In the genomic region with DNA sequence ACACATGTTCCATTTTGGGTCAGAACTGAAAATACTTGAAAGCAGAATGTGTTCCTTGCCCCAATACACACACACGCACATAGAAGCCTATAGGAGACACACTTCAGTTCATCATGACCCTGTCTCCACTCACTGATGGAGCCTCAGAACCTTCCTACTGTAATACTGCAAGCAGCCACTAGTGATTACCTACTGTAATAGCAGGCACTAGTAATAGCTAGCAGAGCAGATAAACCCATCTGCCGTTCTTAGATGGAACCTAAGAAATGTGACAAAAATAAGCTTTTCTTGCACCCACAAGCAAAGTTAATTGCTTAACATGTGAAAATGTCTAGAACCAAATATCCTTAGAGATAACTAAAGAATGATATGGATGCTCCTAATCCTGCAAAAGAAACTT, we compare ENCODE assay signal across 12 cellular contexts.
DNase-seq lines count a peak whose midpoint lies in the region; ATAC-seq and TF ChIP-seq lines count a peak whose summit lies in the region.
"Had no signal": no experiment of that assay in that cellular context is flagged by ENCODE, and none has a peak within 500 bp of the region (broad histone marks: within the 10 kb centered on the region; RNA-seq: fewer than 3 reads in every experiment).

No MANE protein-coding gene starts in this region.

- no peaks in the 10 kb centered on the region for H3K36me3 Mint-ChIP-seq in T-helper 2 cell treated with Interferon-gamma antibody and Interleukin-4, amounts not matched to agents 5 μg/mL and 100 μg/mL, for 36 hours (ENCODE audit: low read depth)
- no peaks in the 10 kb centered on the region for H3K36me3 Mint-ChIP-seq in effector memory CD8-positive, alpha-beta T cell (ENCODE audit: insufficient read depth)

- peak; percentile 23; the same call in 1 of the 2 replicates for TF ChIP-seq CTCF in C4-2B (conservative IDR thresholded peaks at IDR 0.05)

- ATAC-seq in GM19397 (IDR thresholded peaks at IDR 0.05; ENCODE audit: unreplicated experiment) (peak; percentile 65), HG03039 (IDR thresholded peaks at IDR 0.05; ENCODE audit: unreplicated experiment) (peak; percentile 74)
- no peak for ATAC-seq in effector memory CD8-positive, alpha-beta T cell (replicated peaks)
- ATAC-seq: sciatic nerve had no signal

- H3K27ac Mint-ChIP-seq in T-helper 2 cell treated with Interferon-gamma antibody and Interleukin-4, amounts not matched to agents 5 μg/mL and 100 μg/mL, for 36 hours: no peak overlapping the region
- H3K27ac Mint-ChIP-seq in effector memory CD8-positive, alpha-beta T cell: no peak overlapping the region

- H3K9me3 Mint-ChIP-seq in T-helper 2 cell treated with Interferon-gamma antibody and Interleukin-4, amounts not matched to agents 5 μg/mL and 100 μg/mL, for 36 hours: no peaks in the 10 kb centered on the region
- H3K9me3 Mint-ChIP-seq in effector memory CD8-positive, alpha-beta T cell: peaks cover 0 to 2% of the 10 kb centered on the region in 2 donors

- DNase-seq in SW480 (ENCODE audit: low spot score) (peak; percentile 8), medulla oblongata (ENCODE audit: extremely low spot score) (no peak), NCI-H69 (lab: John Stamatoyannopoulos, UW) (no peak)
- DNase-seq in T-helper 2 cell treated with Interferon-gamma antibody and Interleukin-4, amounts not matched to agents 5 μg/mL and 100 μg/mL, for 36 hours (ENCODE audit: low spot score): no peak
- DNase-seq in effector memory CD8-positive, alpha-beta T cell: no peak
- DNase-seq: activated CD8-positive, alpha-beta memory T cell treated with anti-CD3 and anti-CD28 coated beads, Interleukin-2, amount 50 U/mL, for 48 hours; NCI-H1092; Right ventricle myocardium superior had no signal

- H3K27me3 Mint-ChIP-seq in T-helper 2 cell treated with Interferon-gamma antibody and Interleukin-4, amounts not matched to agents 5 μg/mL and 100 μg/mL, for 36 hours (ENCODE audit: low read depth): no peaks in the 10 kb centered on the region
- H3K27me3 Mint-ChIP-seq in effector memory CD8-positive, alpha-beta T cell: peaks cover 5 to 22% of the 10 kb centered on the region in 2 donors

- no peaks in the 10 kb centered on the region for H3K4me1 Mint-ChIP-seq in T-helper 2 cell treated with Interferon-gamma antibody and Interleukin-4, amounts not matched to agents 5 μg/mL and 100 μg/mL, for 36 hours (ENCODE audit: low read depth)
- H3K4me1 Mint-ChIP-seq in effector memory CD8-positive, alpha-beta T cell (ENCODE audit: low read depth in 2 of 2): no peaks in the 10 kb centered on the region

- H3K27ac ChIP-seq in C4-2B: no peak overlapping the region

- H3K4me3 Mint-ChIP-seq in T-helper 2 cell treated with Interferon-gamma antibody and Interleukin-4, amounts not matched to agents 5 μg/mL and 100 μg/mL, for 36 hours: no peak overlapping the region
- H3K4me3 Mint-ChIP-seq in effector memory CD8-positive, alpha-beta T cell: no peak overlapping the region
